ENCODE assay signal across 8 cellular contexts in the genomic region with DNA sequence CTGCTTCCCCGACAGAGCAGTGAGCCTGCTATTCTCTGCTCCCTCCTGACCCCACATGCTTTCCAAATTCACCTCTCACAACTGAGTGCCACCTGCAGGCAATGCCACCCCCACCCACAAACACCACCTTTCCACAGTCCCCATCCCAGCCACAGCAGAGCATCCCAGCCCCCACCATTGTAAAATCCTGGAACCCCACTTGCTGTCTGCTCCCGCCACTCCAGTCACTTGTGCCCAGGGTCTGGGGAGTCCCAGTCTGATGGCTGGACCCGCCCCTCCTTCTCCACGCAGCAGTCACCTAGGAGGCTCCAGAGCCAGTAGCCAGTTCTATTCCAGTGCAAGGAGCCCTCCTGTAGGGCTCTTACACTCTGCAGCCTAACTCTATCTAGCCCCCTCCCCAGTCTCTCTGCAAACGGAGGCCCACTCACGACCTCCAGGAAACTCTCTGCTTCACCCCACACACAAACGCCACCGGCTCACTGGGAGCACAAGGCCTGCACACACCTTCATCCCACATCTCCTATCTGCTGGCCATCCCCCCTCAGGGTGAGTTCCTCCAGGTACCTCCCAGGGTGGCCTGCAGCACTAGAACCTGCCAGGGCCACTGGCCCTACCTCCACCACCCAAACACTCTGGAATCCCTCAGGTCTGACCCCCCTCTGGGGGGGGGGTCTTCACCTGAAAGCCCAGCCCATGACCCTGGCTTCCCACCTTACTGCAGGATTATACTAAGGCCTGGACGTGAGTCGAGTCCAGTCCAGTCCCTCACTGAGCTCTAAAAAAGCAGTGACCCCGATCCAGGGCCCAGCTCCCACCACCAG. TPM values are rescaled to one million over a fixed set of nuclear protein-coding genes. Genes with fewer than 3 reads are reported as not detected.
DNase-seq lines count a peak whose midpoint lies in the region; ATAC-seq and TF ChIP-seq lines count a peak whose summit lies in the region.

No MANE protein-coding gene starts in this region.

- no peaks in the 10 kb centered on the region for H3K27me3 ChIP-seq in CD8-positive, alpha-beta T cell (ENCODE audit: insufficient read depth, low read length)
- H3K27me3 ChIP-seq in NT2/D1 (ENCODE audit: insufficient read depth, insufficient read length) (no peaks in the 10 kb centered on the region), osteoblast (ENCODE audit: insufficient read depth, low read length) (no peaks in the 10 kb centered on the region)

- peak overlapping the region; percentile 97 for H3K4me3 ChIP-seq in CD8-positive, alpha-beta T cell (ENCODE audit: low read depth, low read length)
- H3K4me3 ChIP-seq in NT2/D1 (ENCODE audit: insufficient read length, low read depth) (peak overlapping the region; percentile 96), epithelial cell of esophagus (ENCODE audit: low read length) (peak overlapping the region; percentile 95), osteoblast (ENCODE audit: insufficient read depth, low read length) (peak overlapping the region; percentile 99)

- no peak for DNase-seq in CD8-positive, alpha-beta T cell
- DNase-seq in NT2/D1 (ENCODE audit: low read depth, low spot score) = no peak
- DNase-seq in epithelial cell of esophagus (ENCODE audit: low read depth) = no peak
- peak; percentile 48 for DNase-seq in osteoblast (ENCODE audit: insufficient read length, low spot score, missing footprints)
- DNase-seq in NCI-H526 (lab: John Stamatoyannopoulos, UW) = no peak

- peaks cover 31% of the 10 kb centered on the region for H4K20me1 ChIP-seq in osteoblast (ENCODE audit: insufficient read depth, low read length)

- peaks cover 37% of the 10 kb centered on the region for H3K4me1 ChIP-seq in CD8-positive, alpha-beta T cell (ENCODE audit: insufficient read depth, low read length)
- peaks cover 12% of the 10 kb centered on the region for H3K4me1 ChIP-seq in NT2/D1 (ENCODE audit: insufficient read depth, insufficient read length)
- H3K4me1 ChIP-seq in osteoblast (ENCODE audit: insufficient read depth, low read length) = peaks cover 27% of the 10 kb centered on the region

- H3K36me3 ChIP-seq in CD8-positive, alpha-beta T cell (ENCODE audit: insufficient read depth, low read length) = peaks cover 9% of the 10 kb centered on the region
- H3K36me3 ChIP-seq in NT2/D1 (ENCODE audit: insufficient read depth, insufficient read length, low read length) (peaks cover 53% of the 10 kb centered on the region), osteoblast (ENCODE audit: insufficient read depth, low read length) (peaks cover 29% of the 10 kb centered on the region)

- H3K9me3 ChIP-seq in CD8-positive, alpha-beta T cell (ENCODE audit: low read length) = no peaks in the 10 kb centered on the region
- peaks cover 2% of the 10 kb centered on the region; the same call in 1 of the 2 replicates for H3K9me3 ChIP-seq in NT2/D1 (ENCODE audit: insufficient read depth, low read length)
- H3K9me3 ChIP-seq in osteoblast (ENCODE audit: low read depth, low read length) = no peaks in the 10 kb centered on the region

- H3K9me3 Mint-ChIP-seq in CD8-positive, alpha-beta T cell = no peaks in the 10 kb centered on the region

- H3K4me1 Mint-ChIP-seq in CD8-positive, alpha-beta T cell (ENCODE audit: low read depth) = peaks cover 58% of the 10 kb centered on the region

- no peak overlapping the region for H2AFZ ChIP-seq in osteoblast (ENCODE audit: low read length)

- H3K79me2 ChIP-seq in osteoblast (ENCODE audit: insufficient read depth, low read length) = peaks cover 73% of the 10 kb centered on the region

- no peaks in the 10 kb centered on the region for H3K27me3 Mint-ChIP-seq in CD8-positive, alpha-beta T cell (ENCODE audit: low read depth)

- no peak for ATAC-seq in CD8-positive, alpha-beta T cell
- ATAC-seq in HG03460 (IDR thresholded peaks at IDR 0.05; ENCODE audit: unreplicated experiment) (no peak), GM19467 (IDR thresholded peaks at IDR 0.05; ENCODE audit: unreplicated experiment) (no peak), GM19035 (IDR thresholded peaks at IDR 0.05; ENCODE audit: unreplicated experiment) (no peak)

- TF ChIP-seq CTCF in CD8-positive, alpha-beta T cell (IDR thresholded peaks at IDR 0.05) = no peak
- TF ChIP-seq CTCF in epithelial cell of esophagus (IDR thresholded peaks at IDR 0.05; ENCODE audit: insufficient read depth, low read depth, low read length, missing control alignments) (no peak), osteoblast (IDR thresholded peaks at IDR 0.05; ENCODE audit: extremely low read depth, low read depth, low read length) (no peak)

- H3K27ac ChIP-seq in CD8-positive, alpha-beta T cell (ENCODE audit: low read depth, low read length) = peak overlapping the region; percentile 85
- H3K27ac ChIP-seq in osteoblast (ENCODE audit: low read depth, low read length) = peak overlapping the region; percentile 70

- peaks cover 50% of the 10 kb centered on the region for H3K36me3 Mint-ChIP-seq in CD8-positive, alpha-beta T cell

- H3K9ac ChIP-seq in NT2/D1 (ENCODE audit: insufficient read length, low read depth) = peak overlapping the region; percentile 96

- peak overlapping the region; percentile 98 for H3K4me2 ChIP-seq in osteoblast (ENCODE audit: insufficient read depth, low read length)

- intact Hi-C loops in CD8-positive, alpha-beta T cell (cut with DNase I, micrococcal nuclease) = loop anchor here in 1 of 2 experiments (5.0 to 10.0 kb wide), 3 partner anchors 169 to 378 kb away; a partner anchor contains a TSS

- H3K27ac Mint-ChIP-seq in CD8-positive, alpha-beta T cell = peak overlapping the region; percentile 98

- CTCF ChIA-PET in CD8-positive, alpha-beta T cell (lab: Charles Lee) = interaction anchor here (1.1 to 2.5 kb wide), 2 partner anchors 57 kb away, joined by 4 to 10 read pairs; no protein-coding TSS in a partner anchor

- peak overlapping the region; percentile 93 for H3K4me3 Mint-ChIP-seq in CD8-positive, alpha-beta T cell

- POLR2A ChIA-PET in CD8-positive, alpha-beta T cell (lab: Charles Lee) = interaction anchor here (1.0 to 3.1 kb wide), 4 partner anchors 21 to 97 kb away, joined by 3 to 32 read pairs (median 3); no protein-coding TSS in a partner anchor

RNA-seq across cellular contexts. Expression of a gene that starts 1.4 kb away (rescaled TPM):
- 1 to 10 TPM; 5.8 to 6.9 TPM for total RNA-seq in CD8-positive, alpha-beta T cell
- 4.0 and 5.6 TPM in 2 replicates for total RNA-seq in osteoblast

RNA-seq across cellular contexts. Expression of a gene that starts 1.4 kb away (rescaled TPM):
- total RNA-seq in CD8-positive, alpha-beta T cell = 10 to 100 TPM; 21.5 to 22.9 TPM
- 10.3 and 11.9 TPM in 2 replicates for total RNA-seq in osteoblast
